ENCODE assay signal across 1 cellular context in genomic region chr6:163490826-163491577, GRCh38.
TF ChIP-seq lines count a peak whose summit lies in the region.

No MANE protein-coding gene starts in this region.

TF ChIP-seq in GM23338, 12 proteins besides CTCF, POLR2A, EP300 and RAD21 (continued from another document):
- TF ChIP-seq, protein P1, sequence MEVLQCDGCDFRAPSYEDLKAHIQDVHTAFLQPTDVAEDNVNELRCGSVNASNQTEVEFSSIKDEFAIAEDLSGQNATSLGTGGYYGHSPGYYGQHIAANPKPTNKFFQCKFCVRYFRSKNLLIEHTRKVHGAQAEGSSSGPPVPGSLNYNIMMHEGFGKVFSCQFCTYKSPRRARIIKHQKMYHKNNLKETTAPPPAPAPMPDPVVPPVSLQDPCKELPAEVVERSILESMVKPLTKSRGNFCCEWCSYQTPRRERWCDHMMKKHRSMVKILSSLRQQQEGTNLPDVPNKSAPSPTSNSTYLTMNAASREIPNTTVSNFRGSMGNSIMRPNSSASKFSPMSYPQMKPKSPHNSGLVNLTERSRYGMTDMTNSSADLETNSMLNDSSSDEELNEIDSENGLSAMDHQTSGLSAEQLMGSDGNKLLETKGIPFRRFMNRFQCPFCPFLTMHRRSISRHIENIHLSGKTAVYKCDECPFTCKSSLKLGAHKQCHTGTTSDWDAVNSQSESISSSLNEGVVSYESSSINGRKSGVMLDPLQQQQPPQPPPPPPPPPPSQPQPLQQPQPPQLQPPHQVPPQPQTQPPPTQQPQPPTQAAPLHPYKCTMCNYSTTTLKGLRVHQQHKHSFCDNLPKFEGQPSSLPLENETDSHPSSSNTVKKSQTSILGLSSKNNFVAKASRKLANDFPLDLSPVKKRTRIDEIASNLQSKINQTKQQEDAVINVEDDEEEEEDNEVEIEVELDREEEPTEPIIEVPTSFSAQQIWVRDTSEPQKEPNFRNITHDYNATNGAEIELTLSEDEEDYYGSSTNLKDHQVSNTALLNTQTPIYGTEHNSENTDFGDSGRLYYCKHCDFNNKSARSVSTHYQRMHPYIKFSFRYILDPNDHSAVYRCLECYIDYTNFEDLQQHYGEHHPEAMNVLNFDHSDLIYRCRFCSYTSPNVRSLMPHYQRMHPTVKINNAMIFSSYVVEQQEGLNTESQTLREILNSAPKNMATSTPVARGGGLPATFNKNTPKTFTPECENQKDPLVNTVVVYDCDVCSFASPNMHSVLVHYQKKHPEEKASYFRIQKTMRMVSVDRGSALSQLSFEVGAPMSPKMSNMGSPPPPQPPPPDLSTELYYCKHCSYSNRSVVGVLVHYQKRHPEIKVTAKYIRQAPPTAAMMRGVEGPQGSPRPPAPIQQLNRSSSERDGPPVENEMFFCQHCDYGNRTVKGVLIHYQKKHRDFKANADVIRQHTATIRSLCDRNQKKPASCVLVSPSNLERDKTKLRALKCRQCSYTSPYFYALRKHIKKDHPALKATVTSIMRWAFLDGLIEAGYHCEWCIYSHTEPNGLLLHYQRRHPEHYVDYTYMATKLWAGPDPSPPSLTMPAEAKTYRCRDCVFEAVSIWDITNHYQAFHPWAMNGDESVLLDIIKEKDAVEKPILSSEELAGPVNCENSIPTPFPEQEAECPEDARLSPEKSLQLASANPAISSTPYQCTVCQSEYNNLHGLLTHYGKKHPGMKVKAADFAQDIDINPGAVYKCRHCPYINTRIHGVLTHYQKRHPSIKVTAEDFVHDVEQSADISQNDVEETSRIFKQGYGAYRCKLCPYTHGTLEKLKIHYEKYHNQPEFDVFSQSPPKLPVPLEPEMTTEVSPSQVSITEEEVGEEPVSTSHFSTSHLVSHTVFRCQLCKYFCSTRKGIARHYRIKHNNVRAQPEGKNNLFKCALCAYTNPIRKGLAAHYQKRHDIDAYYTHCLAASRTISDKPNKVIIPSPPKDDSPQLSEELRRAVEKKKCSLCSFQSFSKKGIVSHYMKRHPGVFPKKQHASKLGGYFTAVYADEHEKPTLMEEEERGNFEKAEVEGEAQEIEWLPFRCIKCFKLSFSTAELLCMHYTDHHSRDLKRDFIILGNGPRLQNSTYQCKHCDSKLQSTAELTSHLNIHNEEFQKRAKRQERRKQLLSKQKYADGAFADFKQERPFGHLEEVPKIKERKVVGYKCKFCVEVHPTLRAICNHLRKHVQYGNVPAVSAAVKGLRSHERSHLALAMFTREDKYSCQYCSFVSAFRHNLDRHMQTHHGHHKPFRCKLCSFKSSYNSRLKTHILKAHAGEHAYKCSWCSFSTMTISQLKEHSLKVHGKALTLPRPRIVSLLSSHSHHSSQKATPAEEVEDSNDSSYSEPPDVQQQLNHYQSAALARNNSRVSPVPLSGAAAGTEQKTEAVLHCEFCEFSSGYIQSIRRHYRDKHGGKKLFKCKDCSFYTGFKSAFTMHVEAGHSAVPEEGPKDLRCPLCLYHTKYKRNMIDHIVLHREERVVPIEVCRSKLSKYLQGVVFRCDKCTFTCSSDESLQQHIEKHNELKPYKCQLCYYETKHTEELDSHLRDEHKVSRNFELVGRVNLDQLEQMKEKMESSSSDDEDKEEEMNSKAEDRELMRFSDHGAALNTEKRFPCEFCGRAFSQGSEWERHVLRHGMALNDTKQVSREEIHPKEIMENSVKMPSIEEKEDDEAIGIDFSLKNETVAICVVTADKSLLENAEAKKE (CRISPR knock-in tag; IDR thresholded peaks at IDR 0.05): no peak
- TF ChIP-seq ZNF114 (CRISPR knock-in tag; IDR thresholded peaks at IDR 0.05): no peak
- TF ChIP-seq, protein P2, sequence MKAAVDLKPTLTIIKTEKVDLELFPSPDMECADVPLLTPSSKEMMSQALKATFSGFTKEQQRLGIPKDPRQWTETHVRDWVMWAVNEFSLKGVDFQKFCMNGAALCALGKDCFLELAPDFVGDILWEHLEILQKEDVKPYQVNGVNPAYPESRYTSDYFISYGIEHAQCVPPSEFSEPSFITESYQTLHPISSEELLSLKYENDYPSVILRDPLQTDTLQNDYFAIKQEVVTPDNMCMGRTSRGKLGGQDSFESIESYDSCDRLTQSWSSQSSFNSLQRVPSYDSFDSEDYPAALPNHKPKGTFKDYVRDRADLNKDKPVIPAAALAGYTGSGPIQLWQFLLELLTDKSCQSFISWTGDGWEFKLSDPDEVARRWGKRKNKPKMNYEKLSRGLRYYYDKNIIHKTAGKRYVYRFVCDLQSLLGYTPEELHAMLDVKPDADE (IDR thresholded peaks at IDR 0.05): no peak
- TF ChIP-seq POLR2AphosphoS5 (IDR thresholded peaks at IDR 0.05; ENCODE audit: low read depth): no peak
- no peak for TF ChIP-seq JUNB (IDR thresholded peaks at IDR 0.05; ENCODE audit: unreplicated experiment)
- no peak for TF ChIP-seq NANOG (IDR thresholded peaks at IDR 0.05; ENCODE audit: borderline replicate concordance)
- TF ChIP-seq ZNF331 (CRISPR knock-in tag; IDR thresholded peaks at IDR 0.05; ENCODE audit: low read depth): no peak
